In genomic region chrY:21845481-21845880, GRCh38 we compare ENCODE assay signal across 40 cellular contexts. TPM values are rescaled to one million over a fixed set of nuclear protein-coding genes. Genes with fewer than 3 reads are reported as not detected.
"Had no signal": no experiment of that assay in that cellular context is flagged by ENCODE, and none has a peak within 500 bp of the region (broad histone marks: within the 10 kb centered on the region; RNA-seq: fewer than 3 reads in every experiment).

No MANE protein-coding gene starts in this region.

- H3K9me3 ChIP-seq: MG63 had no signal

- H3K27me3 ChIP-seq: MG63 had no signal

- H3K27ac ChIP-seq: KMS-11 had no signal

- DNase-seq: Karpas-422, Kasumi-1, KBM-7, KG1, MG63, MM.1S, MV-4-11, NCI-H1048, NCI-H1092, NCI-H1092 treated with DMSO at 0.1 percent for 48 hours, NCI-H1105, NCI-H1105 treated with DMSO at 0.1 percent for 48 hours, NCI-H1417, NCI-H1417 treated with DMSO at 0.1 percent for 48 hours, NCI-H1436, NCI-H1436 treated with DMSO at 0.1 percent for 48 hours, NCI-H146, NCI-H1694, NCI-H1694 treated with DMSO at 0.1 percent for 48 hours, NCI-H187, NCI-H187 treated with DMSO at 0.1 percent for 48 hours, NCI-H1930, NCI-H2029, NCI-H2029 treated with DMSO at 0.1 percent for 48 hours, NCI-H2081, NCI-H2081 treated with DMSO at 0.1 percent for 48 hours, NCI-H2107, NCI-H2171, NCI-H2171 treated with DMSO at 0.1 percent for 48 hours, NCI-H2227 treated with DMSO at 0.1 percent for 48 hours, NCI-H226, NCI-H345, NCI-H446, NCI-H446 treated with DMSO at 0.1 percent for 48 hours, NCI-H510A had no signal

- H3K36me3 ChIP-seq: MG63 had no signal

- H3K4me3 ChIP-seq: MG63 had no signal

RNA-seq across cellular contexts. Expression of gene RBMY1D, which starts 48.8 kb away (rescaled TPM):
- total RNA-seq: LHCN-M2, M059J, MCF 10A, NCI-H460 had no signal
